In genomic region chr5:132264546-132265335, GRCh38 we compare ENCODE assay signal across 11 cellular contexts. TPM values are rescaled to one million over a fixed set of nuclear protein-coding genes. Genes with fewer than 3 reads are reported as not detected.
A peak's percentile ranks its signal among the peaks of the same experiment; 100 is the strongest.
DNase-seq lines count a peak whose midpoint lies in the region; ATAC-seq, FAIRE-seq and TF ChIP-seq lines count a peak whose summit lies in the region.
"Had no signal": no experiment of that assay in that cellular context is flagged by ENCODE, and none has a peak within 500 bp of the region (broad histone marks: within the 10 kb centered on the region; RNA-seq: fewer than 3 reads in every experiment).

No MANE protein-coding gene starts in this region.

- H3K36me3 ChIP-seq in H7 (replicated peaks; ENCODE audit: control insufficient read depth, insufficient read depth, low read length) (no peaks in the 10 kb centered on the region), adrenal gland (replicated peaks in 1 of 2) (no peaks in the 10 kb centered on the region), small intestine (ENCODE audit: control insufficient read depth in 2 of 2, insufficient read depth in 2 of 2, low read length in 2 of 2) (no peaks in the 10 kb centered on the region)

- H3K9me3 ChIP-seq in adrenal gland (replicated peaks in 1 of 3) (no peaks in the 10 kb centered on the region), small intestine (ENCODE audit: control insufficient read depth, low read depth) (no peaks in the 10 kb centered on the region)

- H3K4me3 ChIP-seq in H7 (ENCODE audit: insufficient read depth, low read depth, low read length) = no peak overlapping the region
- H3K4me3 ChIP-seq in adrenal gland = no peak overlapping the region
- no peak overlapping the region for H3K4me3 ChIP-seq in lower leg skin (ENCODE audit: low read depth, poor library complexity, severe bottlenecking)
- no peak overlapping the region for H3K4me3 ChIP-seq in small intestine (ENCODE audit: low read depth in 1 of 2, low read length in 2 of 2)

- TF ChIP-seq CTCF in adrenal gland (IDR thresholded peaks at IDR 0.05) (no peak), lower leg skin (IDR thresholded peaks at IDR 0.05) (no peak)

- H3K27ac ChIP-seq in adrenal gland = peak overlapping the region in 4 of 5 donors; percentile 14 to 82 (median 55)
- peak overlapping the region; percentile 45 to 88 for H3K27ac ChIP-seq in small intestine (ENCODE audit: low read depth in 1 of 2, low read length in 1 of 2)

- intact Hi-C loops in adrenal gland (cut with DNase I) (no loop called here), lower leg skin (cut with DNase I; ENCODE audit: low total_unique reads) (no loop called here)

- 56 to 67% (median 63%) methylated on average over 4 of the region's 4 CpGs for WGBS in adrenal gland, 4 donors
- WGBS in lower leg skin, 2 donors = 58 to 61% methylated on average over 4 of the region's 4 CpGs
- WGBS in small intestine, 3 donors = 55 to 68% (median 64%) methylated on average over 4 of the region's 4 CpGs

- FAIRE-seq in small intestine (lab: Jason Lieb, UNC) = no peak

- H3K27me3 ChIP-seq in H7 (ENCODE audit: control insufficient read depth, insufficient read depth, low read length) = no peaks in the 10 kb centered on the region
- no peaks in the 10 kb centered on the region for H3K27me3 ChIP-seq in adrenal gland
- H3K27me3 ChIP-seq in small intestine (ENCODE audit: control insufficient read depth in 2 of 2, insufficient read depth in 2 of 2, low read length in 2 of 2) = no peaks in the 10 kb centered on the region

- H3K4me1 ChIP-seq in adrenal gland (replicated peaks in 1 of 2) (peaks cover 7 to 23% of the 10 kb centered on the region in 2 donors), small intestine (ENCODE audit: control insufficient read depth in 2 of 2, insufficient read depth in 1 of 2, low read depth in 1 of 2, low read length in 1 of 2) (peaks cover 0 to 12% of the 10 kb centered on the region in 2 donors)

- DNase-seq in H7 (peak; percentile 33), adrenal gland (peak in 3 of 7 donors; percentile 16 to 51 (median 26)), lower leg skin (ENCODE audit: low spot score in 2 of 2) (peak; percentile 12 to 49), small intestine (no peak), foreskin melanocyte (no peak)
- DNase-seq in stimulated activated CD4-positive, alpha-beta T cell treated with anti-CD3 and anti-CD28 coated beads, Interleukin-4, amount 100 ng/mL, for 1 hour = no peak
- DNase-seq: activated CD4-positive, CD25-positive, alpha-beta regulatory T cell; DMS153; NCI-H1105 had no signal

- ATAC-seq in GM18858 (IDR thresholded peaks at IDR 0.05; ENCODE audit: unreplicated experiment) (no peak), GM21390 (IDR thresholded peaks at IDR 0.05; ENCODE audit: unreplicated experiment) (no peak)

- TF ChIP-seq POLR2A in adrenal gland (IDR thresholded peaks at IDR 0.05) (no peak), lower leg skin (IDR thresholded peaks at IDR 0.05) (no peak)

RNA-seq across cellular contexts. Expression of gene PDLIM4, which starts 7.2 kb away (rescaled TPM):
- total RNA-seq in H7 (2014; rRNA removed; shearing (Covaris generic)) = 4.7 and 11.2 TPM in 2 replicates
- total RNA-seq in adrenal gland = 10 to 100 TPM in 1 of 8 donors, 1 to 10 TPM in 6, under 1 TPM in 1; 0.87 to 11.7 (median 4.3) TPM
- polyA plus RNA-seq in adrenal gland = 10 to 100 TPM in 2 of 3 donors, 1 to 10 TPM in 1; 2.8 to 20.2 (median 14.3) TPM
- 100 to 1,000 TPM in 1 of 4 donors, 10 to 100 TPM in 3; 52.5 to 191 (median 85.9) TPM for total RNA-seq in lower leg skin
- 10 to 100 TPM in 1 of 3 donors, 1 to 10 TPM in 2; 2.5 to 14.2 (median 5.9) TPM for polyA plus RNA-seq in small intestine

RNA-seq across cellular contexts. Expression of gene SLC22A4, which starts 29.5 kb away (rescaled TPM):
- 0.17 and 0.81 TPM in 2 replicates for total RNA-seq in H7 (2014; rRNA removed; shearing (Covaris generic))
- total RNA-seq in adrenal gland = 1 to 10 TPM; 1.4 to 8.2 (median 3.0) TPM
- polyA plus RNA-seq in adrenal gland = 1 to 10 TPM; 3.3 to 4.0 (median 3.7) TPM
- 1 to 10 TPM in 3 of 4 donors, under 1 TPM in 1; 0.27 to 1.8 (median 1.8) TPM for total RNA-seq in lower leg skin
- polyA plus RNA-seq in small intestine = 1 to 10 TPM; 1.5 to 5.7 (median 4.2) TPM

RNA-seq across cellular contexts. Expression of gene P4HA2, which starts 37.1 kb away (rescaled TPM):
- total RNA-seq in H7 (2014; rRNA removed; shearing (Covaris generic)) = 5.4 and 8.4 TPM in 2 replicates
- total RNA-seq in adrenal gland = 10 to 100 TPM in 7 of 8 donors, 1 to 10 TPM in 1; 9.9 to 34.0 (median 16.8) TPM
- 10 to 100 TPM; 10.3 to 12.6 (median 11.6) TPM for polyA plus RNA-seq in adrenal gland
- total RNA-seq in lower leg skin = 10 to 100 TPM; 18.0 to 40.5 (median 26.7) TPM
- polyA plus RNA-seq in small intestine = 10 to 100 TPM; 15.7 to 24.8 (median 19.1) TPM

Comparison
In these comparisons a context has a peak if more than half of its experiments do, and no peak if none do; other contexts are left out.
1. DNase-seq: peak in H7 (single experiment) and lower leg skin (2 of 2); none in small intestine (single experiment), foreskin melanocyte (single experiment) and stimulated activated CD4-positive, alpha-beta T cell treated with anti-CD3 and anti-CD28 coated beads, Interleukin-4, amount 100 ng/mL, for 1 hour (single experiment).